ENCODE assay signal across 7 cellular contexts in genomic region chr9:15423328-15423985, GRCh38. TPM values are rescaled to one million over a fixed set of nuclear protein-coding genes. Genes with fewer than 3 reads are reported as not detected.
DNase-seq lines count a peak whose midpoint lies in the region; ATAC-seq and TF ChIP-seq lines count a peak whose summit lies in the region.

No MANE protein-coding gene starts in this region.

- intact Hi-C loops in spleen (cut with DNase I; ENCODE audit: low total_unique reads) = loop anchor here (10.0 kb wide), 2 partner anchors 81 to 119 kb away; partner anchors contain the start of gene TTC39B

- DNase-seq in ELR (ENCODE audit: low read depth) = peak; percentile 51
- DNase-seq in activated naive CD4-positive, alpha-beta T cell treated with anti-CD3 and anti-CD28 coated beads, Interleukin-2, amount 10 ng/mL, durations not matched to agents 7 days and 5 days = peak; percentile 29
- no peak for DNase-seq in spleen
- DNase-seq in NCI-H524 (lab: John Stamatoyannopoulos, UW) = no peak

- peaks cover 29% of the 10 kb centered on the region for H3K27me3 Mint-ChIP-seq in activated naive CD4-positive, alpha-beta T cell treated with anti-CD3 and anti-CD28 coated beads, Interleukin-2, amount 10 ng/mL, durations not matched to agents 7 days and 5 days

- H3K4me3 ChIP-seq in iPS-18c (ENCODE audit: insufficient read depth, low read depth, low read length) = peak overlapping the region; percentile 88
- peak overlapping the region; percentile 83 to 98 (median 91) for H3K4me3 ChIP-seq in spleen

- H3K27ac ChIP-seq in KOPT-K1 (ENCODE audit: low read depth, low read length, poor library complexity, severe bottlenecking) (peak overlapping the region; percentile 75), spleen (peak overlapping the region; percentile 84 to 91 (median 88))

- H3K9me3 Mint-ChIP-seq in activated naive CD4-positive, alpha-beta T cell treated with anti-CD3 and anti-CD28 coated beads, Interleukin-2, amount 10 ng/mL, durations not matched to agents 7 days and 5 days = no peaks in the 10 kb centered on the region

- ATAC-seq in HG03460 (IDR thresholded peaks at IDR 0.05; ENCODE audit: unreplicated experiment) = no peak

- H3K36me3 ChIP-seq in KOPT-K1 (ENCODE audit: insufficient read depth, low read length) (peaks cover 34% of the 10 kb centered on the region), spleen (peaks cover 0 to 40% (median 16%) of the 10 kb centered on the region in 6 donors)

- H3K9me3 ChIP-seq in KOPT-K1 (ENCODE audit: insufficient read depth, low read length, poor library complexity, severe bottlenecking) (no peaks in the 10 kb centered on the region), iPS-18c (ENCODE audit: control insufficient read depth, insufficient read depth, low read length) (no peaks in the 10 kb centered on the region), spleen (no peaks in the 10 kb centered on the region)

- no peak for TF ChIP-seq POLR2A in spleen (IDR thresholded peaks at IDR 0.05)

- CTCF ChIA-PET in activated naive CD4-positive, alpha-beta T cell treated with anti-CD3 and anti-CD28 coated beads, Interleukin-2, amount 10 ng/mL, durations not matched to agents 7 days and 5 days (lab: Charles Lee) = interaction anchor here (1.0 to 2.9 kb wide), 5 partner anchors 9 to 183 kb away, joined by 3 to 9 read pairs (median 3); partner anchors contain the start of gene TTC39B

- peak overlapping the region; percentile 95 for H3K4me3 Mint-ChIP-seq in activated naive CD4-positive, alpha-beta T cell treated with anti-CD3 and anti-CD28 coated beads, Interleukin-2, amount 10 ng/mL, durations not matched to agents 7 days and 5 days

- no peaks in the 10 kb centered on the region for H3K27me3 ChIP-seq in spleen (replicated peaks in 1 of 7)

- peaks cover 28% of the 10 kb centered on the region for H3K36me3 Mint-ChIP-seq in activated naive CD4-positive, alpha-beta T cell treated with anti-CD3 and anti-CD28 coated beads, Interleukin-2, amount 10 ng/mL, durations not matched to agents 7 days and 5 days

- H3K4me1 Mint-ChIP-seq in activated naive CD4-positive, alpha-beta T cell treated with anti-CD3 and anti-CD28 coated beads, Interleukin-2, amount 10 ng/mL, durations not matched to agents 7 days and 5 days = peaks cover 50% of the 10 kb centered on the region

- peaks cover 28 to 65% (median 48%) of the 10 kb centered on the region in 6 donors for H3K4me1 ChIP-seq in spleen

- no peak for TF ChIP-seq CTCF in spleen (IDR thresholded peaks at IDR 0.05 in 8 of 11, conservative IDR thresholded peaks at IDR 0.05 in 3 of 11)

- peak overlapping the region; percentile 92 for H3K27ac Mint-ChIP-seq in activated naive CD4-positive, alpha-beta T cell treated with anti-CD3 and anti-CD28 coated beads, Interleukin-2, amount 10 ng/mL, durations not matched to agents 7 days and 5 days

- 3 to 9% (median 7%) methylated on average over 16 of the region's 16 CpGs for WGBS in spleen, 5 donors

RNA-seq across cellular contexts. Expression of gene SNAPC3, which starts 0.8 kb away (rescaled TPM):
- total RNA-seq in spleen = 10 to 100 TPM; 27.7 to 45.8 (median 34.4) TPM
- polyA plus RNA-seq in spleen = 10 to 100 TPM in 2 of 3 donors, 1 to 10 TPM in 1; 6.4 to 13.5 (median 10.2) TPM

Comparison
In these comparisons a context has a peak if more than half of its experiments do, and no peak if none do; other contexts are left out.
1. DNase-seq: peak in ELR (single experiment) and activated naive CD4-positive, alpha-beta T cell treated with anti-CD3 and anti-CD28 coated beads, Interleukin-2, amount 10 ng/mL, durations not matched to agents 7 days and 5 days (single experiment); none in spleen (single experiment) and NCI-H524 (0 of 2).